Comparison of ENCODE assay signal across 8 cellular contexts in genomic region chr11:120996973-120997372, GRCh38.
"Had no signal": no experiment of that assay in that cellular context is flagged by ENCODE, and none has a peak within 500 bp of the region (broad histone marks: within the 10 kb centered on the region; RNA-seq: fewer than 3 reads in every experiment).

No MANE protein-coding gene starts in this region.

- H3K4me3 ChIP-seq: HAP-1, K562 had no signal

- ATAC-seq: HCT116, K562 had no signal

- H3K4me3 Mint-ChIP-seq: HFFc6 had no signal

- DNase-seq: GOT3, H7, HFFc6, IMR-90, KG1 had no signal

- H3K27ac Mint-ChIP-seq: HFFc6 had no signal

- H3K9me3 Mint-ChIP-seq: HFFc6 had no signal

- H3K4me1 ChIP-seq: HAP-1 had no signal

- H3K36me3 ChIP-seq: HAP-1 had no signal
